In the genomic region with DNA sequence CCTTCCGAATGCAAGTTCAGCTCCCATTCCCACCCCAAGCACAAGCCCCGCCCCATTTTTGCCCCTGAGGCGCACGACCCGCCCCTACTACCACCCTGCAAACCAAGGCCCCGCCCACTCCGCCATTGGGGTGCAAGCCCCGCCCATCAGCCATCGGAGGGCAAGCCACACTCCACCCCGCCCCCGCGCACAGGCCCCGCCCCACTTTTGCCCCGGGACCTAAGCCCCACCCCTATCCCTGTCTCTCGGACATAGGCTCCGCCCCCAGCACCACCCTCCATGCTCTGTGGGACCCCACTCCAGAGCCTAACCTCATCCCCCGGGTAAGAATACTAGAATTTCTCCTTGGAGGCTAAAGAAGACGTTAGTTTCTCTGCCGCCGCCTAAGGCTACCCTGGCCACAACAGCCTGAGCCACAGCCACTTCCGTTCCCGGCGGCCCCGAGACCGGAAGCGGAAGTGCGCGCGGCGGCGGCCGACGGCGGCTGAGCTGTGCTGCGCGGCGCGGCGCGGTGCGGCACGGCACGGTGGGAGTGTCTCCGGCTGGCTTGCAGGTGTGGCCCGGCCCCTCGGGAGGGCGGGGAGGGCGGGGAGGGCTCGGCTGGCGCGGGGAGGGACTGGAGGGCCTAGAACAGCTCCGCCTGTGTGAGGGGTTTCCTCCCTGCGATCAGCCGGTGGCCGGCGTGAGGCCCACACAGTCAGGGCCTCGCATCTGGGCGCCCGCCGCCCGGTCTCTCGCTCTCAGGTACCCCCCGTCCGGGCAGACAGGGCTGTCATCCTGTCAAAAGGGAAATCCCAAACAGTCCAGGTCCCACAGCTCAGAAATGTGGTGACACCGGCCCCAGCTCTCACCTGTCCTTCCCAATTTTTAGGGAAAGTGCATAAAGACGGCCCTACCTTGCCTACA, we compare ENCODE assay signal across 8 cellular contexts.
DNase-seq lines count a peak whose midpoint lies in the region; ATAC-seq and TF ChIP-seq lines count a peak whose summit lies in the region.

TSS of gene ZNF333 (plus strand) at position 451 of the 906 bp plus-strand sequence. CDS start 3,444 bp downstream, outside the sequence.

- DNase-seq in AG08396 (ENCODE audit: low spot score) (peak; percentile 98), NCI-H226 (peak; percentile 82), iris pigment epithelial cell (ENCODE audit: low read depth) (peak; percentile 85)
- peak; percentile 94 to 99 (median 96) for DNase-seq in activated CD4-positive, CD25-positive, alpha-beta regulatory T cell (lab: John Stamatoyannopoulos, UW)
- DNase-seq in central memory CD4-positive, alpha-beta T cell, result peak; percentile 94
- peak; percentile 98 to 100 for DNase-seq in stimulated activated CD4-positive, alpha-beta T cell treated with anti-CD3 and anti-CD28 coated beads, Interleukin-12 subunit alpha, Interleukin-12 subunit beta, amount 100 ng/mL, for 24 hours (ENCODE audit: low read depth in 2 of 2)

- peak; percentile 92 for ATAC-seq in HG03175 (IDR thresholded peaks at IDR 0.05; ENCODE audit: unreplicated experiment)

- peak; percentile 86 for TF ChIP-seq POLR2A in GM18951 (IDR thresholded peaks at IDR 0.05; ENCODE audit: extremely low read depth, insufficient read depth, insufficient read length)

- in situ Hi-C loops in GM18951 (cut with MboI; ENCODE audit: low sequenced_read_pairs, unreplicated experiment), result loop anchor here (5.0 kb wide), 1 partner anchor 118 kb away; the partner anchor contains the start of gene NDUFB7

Comparison
In these comparisons a context has a peak if more than half of its experiments do, and no peak if none do; other contexts are left out.
1. Peak in every context shown above with its lines: DNase-seq and ATAC-seq.